8 cellular contexts compared by ENCODE assay signal in genomic region chr15:89367485-89368451, GRCh38. TPM values are rescaled to one million over a fixed set of nuclear protein-coding genes. Genes with fewer than 3 reads are reported as not detected.
DNase-seq lines count a peak whose midpoint lies in the region; ATAC-seq, FAIRE-seq and TF ChIP-seq lines count a peak whose summit lies in the region.

No MANE protein-coding gene starts in this region.

- peaks cover 4% of the 10 kb centered on the region for H3K9me1 ChIP-seq in K562 (ENCODE audit: control insufficient read depth, insufficient read depth, low read length)

- H3K4me1 ChIP-seq in K562 (replicated peaks in 1 of 2; ENCODE audit: control insufficient read depth in 2 of 2, insufficient read depth in 2 of 2, low read length in 2 of 2) (peaks cover 0 to 22% of the 10 kb centered on the region in 2 experiments; a peak in 3 of 5 replicates), neural progenitor cell (peaks cover 11% of the 10 kb centered on the region)

- H3K9ac ChIP-seq in K562 (ENCODE audit: insufficient read depth in 1 of 2, low read depth in 2 of 2, low read length in 2 of 2) (peak overlapping the region in 1 of 2 experiments; percentile 84; a peak in 2 of 4 replicates), neural progenitor cell (no peak overlapping the region)

- H3K27me3 Mint-ChIP-seq in neural progenitor cell (ENCODE audit: insufficient read depth, low read depth) = peaks cover 83% of the 10 kb centered on the region

- H3K27ac Mint-ChIP-seq in neural progenitor cell = no peak overlapping the region

- BruUV-seq in K562 (replicated peaks; lab: Mats Ljungman, UMichigan) = no TSS peak

- H3K36me3 ChIP-seq in K562 (ENCODE audit: control insufficient read depth, insufficient read depth, low read length) (no peaks in the 10 kb centered on the region), neural progenitor cell (no peaks in the 10 kb centered on the region), brain microvascular endothelial cell (replicated peaks) (no peaks in the 10 kb centered on the region)

- H3K4me3 ChIP-seq in K562 (peak overlapping the region; percentile 29), neural progenitor cell (no peak overlapping the region), brain microvascular endothelial cell (ENCODE audit: low read depth, low read length) (no peak overlapping the region)

- DNase-seq in DMS53 treated with DMSO at 0.1 percent for 48 hours (lab: John Stamatoyannopoulos, UW; ENCODE audit: unreplicated experiment) (peak; percentile 73), NCI-H1930 (lab: John Stamatoyannopoulos, UW) (peak; percentile 73 to 82), K562 (ENCODE audit: extremely low read depth in 1 of 4, low spot score in 3 of 4) (peak; percentile 80 to 95 (median 94)), neural progenitor cell (ENCODE audit: low spot score) (peak; percentile 80), brain microvascular endothelial cell (no peak)
- no peak for DNase-seq in central memory CD4-positive, alpha-beta T cell
- no peak for DNase-seq in effector CD8-positive, alpha-beta T cell (lab: John Stamatoyannopoulos, UW)

- intact Hi-C loops in K562 (cut with micrococcal nuclease) = no loop called here

- FAIRE-seq in K562 (lab: Jason Lieb, UNC) = peak; percentile 72

- H3K36me3 Mint-ChIP-seq in neural progenitor cell = no peaks in the 10 kb centered on the region

- peak overlapping the region; percentile 72 for H3K4me3 Mint-ChIP-seq in neural progenitor cell

- TF ChIP-seq RAD21 in K562 (CRISPR knock-in tag; conservative IDR thresholded peaks at IDR 0.05 in 1 of 2, IDR thresholded peaks at IDR 0.05 in 1 of 2) = no peak

- H3K9me3 ChIP-seq in K562 (replicated peaks; ENCODE audit: control insufficient read depth, insufficient read depth, low read depth, low read length) (no peaks in the 10 kb centered on the region), neural progenitor cell (ENCODE audit: low read depth) (no peaks in the 10 kb centered on the region)

- ATAC-seq in K562 (peak; percentile 96), HG02763 (IDR thresholded peaks at IDR 0.05; ENCODE audit: unreplicated experiment) (no peak)

- POLR2A ChIA-PET in K562 (lab: Yijun Ruan, JAX) = interaction anchor here (1.2 kb wide), 1 partner anchor 30 kb away, joined by 3 read pairs; no protein-coding TSS in a partner anchor

- H3K27ac ChIP-seq in K562 (ENCODE audit: extremely low read depth, low read depth, low read length) (no peak overlapping the region), neural progenitor cell (no peak overlapping the region), brain microvascular endothelial cell (no peak overlapping the region)

- H2AFZ ChIP-seq in K562 (ENCODE audit: low read depth, low read length) (peak overlapping the region; percentile 69), neural progenitor cell (replicated peaks) (no peak overlapping the region)

- H3K27me3 ChIP-seq in K562 (ENCODE audit: control insufficient read depth in 2 of 2, insufficient read depth in 2 of 2, low read length in 2 of 2) (peaks cover 68 to 94% of the 10 kb centered on the region in 2 experiments), neural progenitor cell (peaks cover 100% of the 10 kb centered on the region), brain microvascular endothelial cell (replicated peaks) (peaks cover 98% of the 10 kb centered on the region)

- H3K4me2 ChIP-seq in K562 (ENCODE audit: insufficient read depth, low read length) (peak overlapping the region; percentile 68), neural progenitor cell (peak overlapping the region; percentile 57)

- peaks cover 35% of the 10 kb centered on the region for H3F3A ChIP-seq in neural progenitor cell (ENCODE audit: low read depth)

- peaks cover 10% of the 10 kb centered on the region for H3K9me3 Mint-ChIP-seq in neural progenitor cell

- in situ Hi-C loops in K562 (cut with MboI) (no loop called here), brain microvascular endothelial cell (cut with HindIII; ENCODE audit: low pct_ligation_motif_present, low sequenced_read_pairs) (no loop called here)

- H4K20me1 ChIP-seq in K562 (replicated peaks; ENCODE audit: control insufficient read depth, insufficient read depth, low read length) = peaks cover 11% of the 10 kb centered on the region
- H4K20me1 ChIP-seq in neural progenitor cell (ENCODE audit: low read depth) = peaks cover 97% of the 10 kb centered on the region

- H3K79me2 ChIP-seq in K562 (ENCODE audit: control insufficient read depth, insufficient read depth, low read length) (no peaks in the 10 kb centered on the region), neural progenitor cell (ENCODE audit: low read depth) (no peaks in the 10 kb centered on the region)

- TF ChIP-seq POLR2A in K562 (conservative IDR thresholded peaks at IDR 0.05) = no peak

- CTCF ChIA-PET in K562 (lab: Yijun Ruan, JAX; ENCODE audit: low intra/inter-chr PET ratio) = no interaction called here

- TF ChIP-seq CTCF in K562 (IDR thresholded peaks at IDR 0.05 in 2 of 3, conservative IDR thresholded peaks at IDR 0.05 in 1 of 3; ENCODE audit: insufficient read depth in 2 of 3, low read depth in 1 of 3, low read length in 3 of 3) (no peak), neural progenitor cell (IDR thresholded peaks at IDR 0.05) (no peak), brain microvascular endothelial cell (IDR thresholded peaks at IDR 0.05; ENCODE audit: low read depth, low read length, missing control alignments) (no peak)

- TF ChIP-seq EP300 in K562 (IDR thresholded peaks at IDR 0.05; ENCODE audit: low read length) = no peak

- 11% methylated on average over 58 of the region's 90 CpGs for WGBS in K562 (ENCODE audit: insufficient coverage, low coverage, missing lambda C conversion rate)

- peaks cover 27% of the 10 kb centered on the region for H3K4me1 Mint-ChIP-seq in neural progenitor cell

TF ChIP-seq in K562, 482 proteins besides CTCF, POLR2A, EP300 and RAD21 (continues in another document):
- TF ChIP-seq JUN (IDR thresholded peaks at IDR 0.05; ENCODE audit: borderline replicate concordance, low read depth, low read length) (no peak), JUN (CRISPR knock-in tag; IDR thresholded peaks at IDR 0.05; ENCODE audit: borderline replicate concordance) (no peak), FOXA3 (CRISPR knock-in tag; conservative IDR thresholded peaks at IDR 0.05 in 1 of 2, IDR thresholded peaks at IDR 0.05 in 1 of 2) (no peak), ZBTB34 (CRISPR knock-in tag; IDR thresholded peaks at IDR 0.05) (no peak), ZNF165 (CRISPR knock-in tag; IDR thresholded peaks at IDR 0.05; ENCODE audit: borderline replicate concordance) (no peak), JUND (IDR thresholded peaks at IDR 0.05; ENCODE audit: borderline replicate concordance, low read depth, low read length) (0 out of 2 replicates have a peak, but pooled peaks have one; percentile 27), JUND (tag; IDR thresholded peaks at IDR 0.05; ENCODE audit: borderline replicate concordance, low read depth, low read length) (no peak), SETDB1 (IDR thresholded peaks at IDR 0.05; ENCODE audit: low read length) (no peak), RNF2 (IDR thresholded peaks at IDR 0.05) (0 out of 2 replicates have a peak, but pooled peaks have one; percentile 21), MCM2 (IDR thresholded peaks at IDR 0.05; ENCODE audit: low read depth) (no peak), ZNF79 (CRISPR knock-in tag; IDR thresholded peaks at IDR 0.05; ENCODE audit: low read depth) (no peak), NUFIP1 (IDR thresholded peaks at IDR 0.05; ENCODE audit: partially characterized antibody) (no peak), ZFP1 (CRISPR knock-in tag; IDR thresholded peaks at IDR 0.05) (no peak), ZNF347 (CRISPR knock-in tag; IDR thresholded peaks at IDR 0.05; ENCODE audit: low read depth) (no peak), TCF7L2 (IDR thresholded peaks at IDR 0.05; ENCODE audit: low read depth, low read length) (no peak), ZKSCAN8 (CRISPR knock-in tag; IDR thresholded peaks at IDR 0.05) (no peak), ZNF282 (CRISPR knock-in tag; IDR thresholded peaks at IDR 0.05) (0 out of 2 replicates have a peak, but pooled peaks have one; percentile 75)

RNA-seq across cellular contexts. Expression of gene POLG, which starts 33.1 kb away (rescaled TPM):
- 181 and 354 TPM in 2 replicates for total RNA-seq in K562 (2011; cell fraction: chromatin; rRNA removed; ENCODE audit: low replicate concordance)
- total RNA-seq in K562 (2011; cell fraction: nucleolus; rRNA removed) = 195 and 214 TPM in 2 replicates
- 139 and 161 TPM in 2 replicates for total RNA-seq in K562 (2011; cell fraction: nucleoplasm; rRNA removed)
- 63.0 and 68.9 TPM in 2 replicates for total RNA-seq in K562 (2014; rRNA removed)
- total RNA-seq in K562 (2014; rRNA removed; fragmentation: Illumina TruSeq; extraction: Trizol) = 27.0 and 34.6 TPM in 2 replicates
- 38.6 and 39.9 TPM in 2 replicates for total RNA-seq in K562 (2015; rRNA removed; fragmentation: Illumina TruSeq; extraction: Trizol)
- 65.7 and 83.8 TPM in 2 replicates for total RNA-seq in K562 (2021)
- 25.6 and 35.0 TPM in 2 replicates for polyA plus RNA-seq in K562 (2011; rRNA removed)
- 21.0 and 24.8 TPM in 2 replicates for polyA plus RNA-seq in K562 (2011; cell fraction: cytosol; rRNA removed)
- polyA plus RNA-seq in K562 (2011; cell fraction: nucleus; rRNA removed) = 204 and 235 TPM in 2 replicates
- 42.1 and 45.4 TPM in 2 replicates for polyA plus RNA-seq in K562 (2012)
- 40.6 and 43.9 TPM in 2 replicates for polyA plus RNA-seq in K562 (2014; fragmentation: Illumina TruSeq; extraction: Trizol)
- polyA plus RNA-seq in K562 (2014; fragmentation: Nextera tagmentation; extraction: Ambion mirVana) = 10 to 100 TPM; 15.2 to 20.8 TPM
- 47.5 and 51.4 TPM in 2 replicates for polyA plus RNA-seq in K562 (2014; rRNA removed)
- 22.7 and 28.2 TPM in 2 replicates for polyA minus RNA-seq in K562 (2011; rRNA and poly(A)+ RNA removed)
- 24.6 and 37.5 TPM in 2 replicates for polyA minus RNA-seq in K562 (2011; cell fraction: cytosol; rRNA and poly(A)+ RNA removed)
- polyA minus RNA-seq in K562 (2011; cell fraction: nucleus; rRNA and poly(A)+ RNA removed) = 104 and 107 TPM in 2 replicates
- 25.2 and 43.5 TPM in 2 replicates for total RNA-seq in neural progenitor cell (ENCODE audit: low replicate concordance)

Comparison
In these comparisons a context has a peak if more than half of its experiments do, and no peak if none do; other contexts are left out.
1. DNase-seq: peak in DMS53 treated with DMSO at 0.1 percent for 48 hours (single experiment), NCI-H1930 (2 of 2), K562 (4 of 4) and neural progenitor cell (single experiment); none in central memory CD4-positive, alpha-beta T cell (single experiment), brain microvascular endothelial cell (single experiment) and effector CD8-positive, alpha-beta T cell (single experiment).